1 cellular context compared by ENCODE assay signal in the genomic region with DNA sequence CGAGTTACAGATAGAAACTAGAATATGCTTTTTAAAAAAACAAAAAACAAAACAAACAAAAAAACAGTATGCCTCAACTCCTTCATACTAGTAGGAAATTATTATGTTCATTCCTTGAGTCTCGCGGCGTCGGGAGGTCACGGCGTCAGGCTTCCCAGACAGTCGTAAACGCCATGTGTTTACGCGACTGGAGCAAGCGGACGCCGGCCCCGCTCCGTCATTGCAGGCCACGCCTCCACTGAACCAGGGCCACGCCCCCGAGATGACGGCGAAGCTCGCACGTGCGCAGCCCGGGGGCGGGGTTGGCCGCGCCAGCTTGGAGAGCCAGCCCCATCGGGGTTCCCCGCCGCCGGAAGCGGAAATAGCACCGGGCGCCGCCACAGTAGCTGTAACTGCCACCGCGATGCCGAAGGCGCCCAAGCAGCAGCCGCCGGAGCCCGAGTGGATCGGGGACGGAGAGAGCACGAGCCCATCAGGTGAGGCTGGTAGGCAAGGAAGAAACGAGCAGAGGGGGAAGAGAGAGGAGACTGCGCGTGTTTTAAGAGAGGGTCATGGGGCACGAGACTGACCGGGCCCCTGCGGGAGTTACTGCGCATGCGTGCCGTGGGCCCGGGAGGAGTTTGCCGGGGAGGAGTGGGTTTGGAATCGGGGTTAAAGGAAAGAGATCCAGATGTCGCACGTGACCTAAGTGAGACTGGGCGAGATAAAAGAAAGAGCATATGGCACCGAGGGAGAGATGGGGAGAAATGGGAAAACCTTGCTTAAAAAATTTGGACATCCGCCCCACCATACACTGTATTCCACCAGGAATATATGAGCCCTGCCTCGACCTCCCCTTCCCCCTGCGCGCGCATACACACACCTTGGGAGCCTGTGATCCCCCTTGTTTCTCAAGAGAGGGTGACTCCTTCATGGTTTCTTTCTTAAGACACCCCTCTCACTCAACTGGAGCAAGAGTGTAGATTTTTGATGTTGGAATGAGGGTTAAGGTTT.
TF ChIP-seq lines count a peak whose summit lies in the region.

A gene (plus strand): TSS at position 358 of the 993 bp plus-strand sequence. CDS start 46 bp downstream, at position 404.

TF ChIP-seq in H1, 55 proteins besides CTCF, POLR2A, EP300 and RAD21:
- TF ChIP-seq BACH1 (IDR thresholded peaks at IDR 0.05; ENCODE audit: low read length) (peak; percentile 26; the same call in 1 of the 2 replicates), TCF12 (IDR thresholded peaks at IDR 0.05; ENCODE audit: low read depth, low read length) (no peak), SIRT6 (IDR thresholded peaks at IDR 0.05; ENCODE audit: low read length) (no peak), POU5F1 (IDR thresholded peaks at IDR 0.05; ENCODE audit: low read depth, low read length) (no peak), CBX8 (IDR thresholded peaks at IDR 0.05; ENCODE audit: borderline replicate concordance, low read depth, low read length) (no peak), EGR1 (IDR thresholded peaks at IDR 0.05; ENCODE audit: borderline replicate concordance, low read depth, low read length) (peak; percentile 60; the same call in 1 of the 2 replicates), TEAD4 (IDR thresholded peaks at IDR 0.05; ENCODE audit: low read depth, low read length) (0 out of 2 replicates have a peak, but pooled peaks have one; percentile 1), SIN3A (conservative IDR thresholded peaks at IDR 0.05 in 1 of 2, IDR thresholded peaks at IDR 0.05 in 1 of 2; ENCODE audit: low read depth in 1 of 2, low read length in 2 of 2) (peak; percentile 32 to 90; a peak in 3 of 4 replicates), KDM1A (IDR thresholded peaks at IDR 0.05; ENCODE audit: borderline replicate concordance, low read length) (no peak), NANOG (IDR thresholded peaks at IDR 0.05; ENCODE audit: insufficient read depth, low read depth, low read length, poor library complexity, severe bottlenecking) (no peak), CREB1 (IDR thresholded peaks at IDR 0.05) (peak; percentile 96), RNF2 (IDR thresholded peaks at IDR 0.05; ENCODE audit: borderline replicate concordance, low read depth, low read length, missing control alignments, poor library complexity, severe bottlenecking) (no peak), ZNF274 (IDR thresholded peaks at IDR 0.05; ENCODE audit: borderline replicate concordance, extremely low read depth, low read length) (no peak), MAFK (IDR thresholded peaks at IDR 0.05; ENCODE audit: low read depth, low read length) (no peak), EZH2 (IDR thresholded peaks at IDR 0.05; ENCODE audit: low read depth, low read length, severe bottlenecking) (no peak), SIX5 (IDR thresholded peaks at IDR 0.05; ENCODE audit: low read depth, low read length) (no peak), SUZ12 (IDR thresholded peaks at IDR 0.05; ENCODE audit: low read length) (no peak), SP1 (IDR thresholded peaks at IDR 0.05; ENCODE audit: low read depth, low read length) (peak; percentile 65; the same call in 1 of the 2 replicates), GABPA (IDR thresholded peaks at IDR 0.05; ENCODE audit: borderline replicate concordance, insufficient read depth, low read length) (peak; percentile 95), SP4 (IDR thresholded peaks at IDR 0.05; ENCODE audit: low read length) (0 out of 2 replicates have a peak, but pooled peaks have one; percentile 85), CEBPB (IDR thresholded peaks at IDR 0.05; ENCODE audit: low read depth, low read length) (no peak), TBP (IDR thresholded peaks at IDR 0.05; ENCODE audit: low read depth, low read length) (peak; percentile 80), TAF1 (IDR thresholded peaks at IDR 0.05; ENCODE audit: low read depth, low read length) (peak; percentile 84), KDM5A (IDR thresholded peaks at IDR 0.05; ENCODE audit: low read length) (0 out of 2 replicates have a peak, but pooled peaks have one; percentile 19), CBX5 (IDR thresholded peaks at IDR 0.05; ENCODE audit: low read depth, low read length) (no peak), JUN (IDR thresholded peaks at IDR 0.05; ENCODE audit: low read depth, low read length) (no peak), SP2 (IDR thresholded peaks at IDR 0.05; ENCODE audit: low read length) (no peak), RFX5 (IDR thresholded peaks at IDR 0.05; ENCODE audit: borderline replicate concordance, low read depth, low read length) (no peak), GTF2F1 (IDR thresholded peaks at IDR 0.05; ENCODE audit: borderline replicate concordance, low read depth, low read length) (no peak), TAF7 (optimal IDR thresholded peaks at IDR 0.05; ENCODE audit: borderline replicate concordance, low read depth, low read length) (peak; percentile 68), CHD1 (IDR thresholded peaks at IDR 0.05; ENCODE audit: low read depth, low read length) (no peak), JUND (IDR thresholded peaks at IDR 0.05; ENCODE audit: low read length) (no peak), CHD2 (IDR thresholded peaks at IDR 0.05; ENCODE audit: low read length) (peak; percentile 56), PHF8 (conservative IDR thresholded peaks at IDR 0.05; ENCODE audit: low read depth, low read length) (peak; percentile 99), SRF (IDR thresholded peaks at IDR 0.05; ENCODE audit: low read depth, low read length) (no peak), POLR2AphosphoS5 (IDR thresholded peaks at IDR 0.05; ENCODE audit: low read depth, low read length) (peak; percentile 89), RXRA (IDR thresholded peaks at IDR 0.05; ENCODE audit: insufficient read depth, low read depth, low read length) (no peak), NRF1 (IDR thresholded peaks at IDR 0.05; ENCODE audit: low read depth, low read length) (peak; percentile 61), SAP30 (IDR thresholded peaks at IDR 0.05; ENCODE audit: insufficient read depth, insufficient replicate concordance, low read length) (peak; percentile 70), ASH2L (IDR thresholded peaks at IDR 0.05; ENCODE audit: low read length) (peak; percentile 90)
- TF ChIP-seq, protein P1, sequence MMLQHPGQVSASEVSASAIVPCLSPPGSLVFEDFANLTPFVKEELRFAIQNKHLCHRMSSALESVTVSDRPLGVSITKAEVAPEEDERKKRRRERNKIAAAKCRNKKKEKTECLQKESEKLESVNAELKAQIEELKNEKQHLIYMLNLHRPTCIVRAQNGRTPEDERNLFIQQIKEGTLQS (IDR thresholded peaks at IDR 0.05; ENCODE audit: insufficient read depth, low read depth, low read length): 0 out of 2 replicates have a peak, but pooled peaks have one; percentile 4
- TF ChIP-seq, protein P2, sequence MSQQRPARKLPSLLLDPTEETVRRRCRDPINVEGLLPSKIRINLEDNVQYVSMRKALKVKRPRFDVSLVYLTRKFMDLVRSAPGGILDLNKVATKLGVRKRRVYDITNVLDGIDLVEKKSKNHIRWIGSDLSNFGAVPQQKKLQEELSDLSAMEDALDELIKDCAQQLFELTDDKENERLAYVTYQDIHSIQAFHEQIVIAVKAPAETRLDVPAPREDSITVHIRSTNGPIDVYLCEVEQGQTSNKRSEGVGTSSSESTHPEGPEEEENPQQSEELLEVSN (IDR thresholded peaks at IDR 0.05): peak; percentile 84
- TF ChIP-seq, protein P3, sequence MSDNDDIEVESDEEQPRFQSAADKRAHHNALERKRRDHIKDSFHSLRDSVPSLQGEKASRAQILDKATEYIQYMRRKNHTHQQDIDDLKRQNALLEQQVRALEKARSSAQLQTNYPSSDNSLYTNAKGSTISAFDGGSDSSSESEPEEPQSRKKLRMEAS (IDR thresholded peaks at IDR 0.05): peak; percentile 95
- TF ChIP-seq, protein P4, sequence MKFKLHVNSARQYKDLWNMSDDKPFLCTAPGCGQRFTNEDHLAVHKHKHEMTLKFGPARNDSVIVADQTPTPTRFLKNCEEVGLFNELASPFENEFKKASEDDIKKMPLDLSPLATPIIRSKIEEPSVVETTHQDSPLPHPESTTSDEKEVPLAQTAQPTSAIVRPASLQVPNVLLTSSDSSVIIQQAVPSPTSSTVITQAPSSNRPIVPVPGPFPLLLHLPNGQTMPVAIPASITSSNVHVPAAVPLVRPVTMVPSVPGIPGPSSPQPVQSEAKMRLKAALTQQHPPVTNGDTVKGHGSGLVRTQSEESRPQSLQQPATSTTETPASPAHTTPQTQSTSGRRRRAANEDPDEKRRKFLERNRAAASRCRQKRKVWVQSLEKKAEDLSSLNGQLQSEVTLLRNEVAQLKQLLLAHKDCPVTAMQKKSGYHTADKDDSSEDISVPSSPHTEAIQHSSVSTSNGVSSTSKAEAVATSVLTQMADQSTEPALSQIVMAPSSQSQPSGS (IDR thresholded peaks at IDR 0.05; ENCODE audit: low read length): no peak; the same call in 1 of the 2 replicates
- TF ChIP-seq, protein P5, sequence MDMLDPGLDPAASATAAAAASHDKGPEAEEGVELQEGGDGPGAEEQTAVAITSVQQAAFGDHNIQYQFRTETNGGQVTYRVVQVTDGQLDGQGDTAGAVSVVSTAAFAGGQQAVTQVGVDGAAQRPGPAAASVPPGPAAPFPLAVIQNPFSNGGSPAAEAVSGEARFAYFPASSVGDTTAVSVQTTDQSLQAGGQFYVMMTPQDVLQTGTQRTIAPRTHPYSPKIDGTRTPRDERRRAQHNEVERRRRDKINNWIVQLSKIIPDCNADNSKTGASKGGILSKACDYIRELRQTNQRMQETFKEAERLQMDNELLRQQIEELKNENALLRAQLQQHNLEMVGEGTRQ (IDR thresholded peaks at IDR 0.05; ENCODE audit: low read length): peak; percentile 54
